18 cellular contexts compared by ENCODE assay signal in genomic region chr5:88190106-88190834, GRCh38.
A peak's percentile ranks its signal among the peaks of the same experiment; 100 is the strongest.
DNase-seq lines count a peak whose midpoint lies in the region; FAIRE-seq and TF ChIP-seq lines count a peak whose summit lies in the region.
"Had no signal": no experiment of that assay in that cellular context is flagged by ENCODE, and none has a peak within 500 bp of the region (broad histone marks: within the 10 kb centered on the region; RNA-seq: fewer than 3 reads in every experiment).

No MANE protein-coding gene starts in this region.

- intact Hi-C loops in activated T-helper 2 cell treated with anti-CD3 and anti-CD28 coated beads, Interferon-gamma antibody, Interleukin-2, Interleukin-4, amounts not matched to agents 10 μg/mL and 5 μg/mL and 100 μg/mL, durations not matched to agents 14 hours and 24 hours and 36 hours (cut with micrococcal nuclease): no loop called here

- H3K36me3 ChIP-seq in H1 (ENCODE audit: control insufficient read depth in 2 of 4, insufficient read depth in 4 of 4, low read length in 3 of 4): peaks cover 0 to 5% (median 1%) of the 10 kb centered on the region in 4 experiments; a peak in 3 of 8 replicates

- no peak for TF ChIP-seq POLR2A in H1 (IDR thresholded peaks at IDR 0.05; ENCODE audit: control extremely low read depth in 1 of 2, low read depth in 2 of 2, low read length in 2 of 2)

- TF ChIP-seq RAD21 in H1 (IDR thresholded peaks at IDR 0.05 in 1 of 2, conservative IDR thresholded peaks at IDR 0.05 in 1 of 2; ENCODE audit: low read depth in 2 of 2, low read length in 2 of 2): peak; percentile 68 to 73

- DNase-seq in SIG-M5 treated with dmso at 0.1 percent for 504 hours (lab: John Stamatoyannopoulos, UW; ENCODE audit: unreplicated experiment) (peak; percentile 22), SIG-M5 (lab: John Stamatoyannopoulos, UW) (no peak), NCI-H69 (lab: John Stamatoyannopoulos, UW) (peak; percentile 26), H1 (ENCODE audit: low read depth in 1 of 2, low spot score in 2 of 2) (peak in 1 of 2 experiments; percentile 25), putamen (ENCODE audit: low spot score) (peak; percentile 46), kidney glomerular epithelial cell (lab: John Stamatoyannopoulos, UW) (no peak), NCI-H1930 (lab: John Stamatoyannopoulos, UW) (no peak)
- no peak for DNase-seq in activated T-helper 2 cell treated with anti-CD3 and anti-CD28 coated beads, Interferon-gamma antibody, Interleukin-2, Interleukin-4, amounts not matched to agents 10 μg/mL and 5 μg/mL and 100 μg/mL, durations not matched to agents 14 hours and 24 hours and 36 hours (ENCODE audit: low spot score)
- DNase-seq: activated gamma-delta T cell treated with Interleukin-2 at 50 U/mL for 16 hours, DMS79, IMR-90, NCI-H2081 treated with DMSO at 0.1 percent for 48 hours, Peyer's patch, T-helper 17 cell, transverse colon had no signal

- no peaks in the 10 kb centered on the region for H3K27me3 Mint-ChIP-seq in activated T-helper 2 cell treated with anti-CD3 and anti-CD28 coated beads, Interferon-gamma antibody, Interleukin-2, Interleukin-4, amounts not matched to agents 10 μg/mL and 5 μg/mL and 100 μg/mL, durations not matched to agents 14 hours and 24 hours and 36 hours (ENCODE audit: low read depth)
- H3K27me3 Mint-ChIP-seq: dendritic cell treated with granulocyte-macrophage colony-stimulating factor and Interleukin-4, amounts not matched to agents 40 ng/mL and 50 ng/mL, for 4 days; T-helper 17 cell had no signal

- no peak overlapping the region for H3K27ac ChIP-seq in H1 (ENCODE audit: low read depth, low read length)
- H3K27ac ChIP-seq: gastroesophageal sphincter, Peyer's patch, transverse colon had no signal

- no peaks in the 10 kb centered on the region for H3K23me2 ChIP-seq in H1 (ENCODE audit: low read depth, low read length)

- no peak overlapping the region for H4K8ac ChIP-seq in H1 (ENCODE audit: extremely low read depth, insufficient read depth, low read length)

- no peak for TF ChIP-seq EP300 in H1 (IDR thresholded peaks at IDR 0.05; ENCODE audit: borderline replicate concordance in 1 of 2, low read depth in 2 of 2, low read length in 2 of 2)

- no peak overlapping the region for H3K23ac ChIP-seq in H1 (ENCODE audit: insufficient read length)

- no peak overlapping the region for H2BK12ac ChIP-seq in H1 (ENCODE audit: low read depth, low read length)

- H3K4ac ChIP-seq in H1 (replicated peaks; ENCODE audit: insufficient read length, low read depth, low read length): no peak overlapping the region

- H2AFZ ChIP-seq in H1 (ENCODE audit: low read length): no peak overlapping the region

- H3K36me3 Mint-ChIP-seq in activated T-helper 2 cell treated with anti-CD3 and anti-CD28 coated beads, Interferon-gamma antibody, Interleukin-2, Interleukin-4, amounts not matched to agents 10 μg/mL and 5 μg/mL and 100 μg/mL, durations not matched to agents 14 hours and 24 hours and 36 hours (ENCODE audit: low read depth): peaks cover 70% of the 10 kb centered on the region

- no peak overlapping the region for H3K18ac ChIP-seq in H1 (ENCODE audit: extremely low read depth, low read length)

- H3K4me3 ChIP-seq in H1 (ENCODE audit: extremely low read depth in 1 of 4, insufficient read depth in 2 of 4, low read depth in 3 of 4, low read length in 4 of 4): no peak overlapping the region
- H3K4me3 ChIP-seq: gastroesophageal sphincter, Peyer's patch, transverse colon had no signal

- H3K79me2 ChIP-seq in H1 (ENCODE audit: control insufficient read depth in 1 of 2, insufficient read depth in 2 of 2, low read length in 2 of 2): no peaks in the 10 kb centered on the region

- no peak overlapping the region for H2AK5ac ChIP-seq in H1 (ENCODE audit: low read depth, low read length)

- no peak overlapping the region for H2BK120ac ChIP-seq in H1 (replicated peaks; ENCODE audit: low read depth, low read length)

- CTCF ChIA-PET in H1 (lab: Charles Lee; ENCODE audit: partially characterized antibody): interaction anchor here (0.6 to 3.6 kb wide), 20 partner anchors 10 to 502 kb away, joined by 3 to 11 read pairs (median 3); no protein-coding TSS in a partner anchor

- H3K9ac ChIP-seq in H1 (replicated peaks in 1 of 4; ENCODE audit: extremely low read depth in 1 of 4, low read depth in 3 of 4, low read length in 3 of 4): no peak overlapping the region

- no peak overlapping the region for H2BK15ac ChIP-seq in H1 (ENCODE audit: low read length)

- peak; percentile 13 for FAIRE-seq in H1 (lab: Jason Lieb, UNC)

- no peaks in the 10 kb centered on the region for H3K4me1 Mint-ChIP-seq in activated T-helper 2 cell treated with anti-CD3 and anti-CD28 coated beads, Interferon-gamma antibody, Interleukin-2, Interleukin-4, amounts not matched to agents 10 μg/mL and 5 μg/mL and 100 μg/mL, durations not matched to agents 14 hours and 24 hours and 36 hours (ENCODE audit: low read depth)
- H3K4me1 Mint-ChIP-seq: neural crest cell, T-helper 17 cell had no signal

- H3K14ac ChIP-seq in H1 (ENCODE audit: insufficient read length): no peak overlapping the region

- H4K20me1 ChIP-seq in H1 (replicated peaks in 1 of 2; ENCODE audit: control insufficient read depth in 1 of 2, insufficient read depth in 2 of 2, low read length in 2 of 2): no peaks in the 10 kb centered on the region

- peaks cover 39% of the 10 kb centered on the region for H3K9me3 Mint-ChIP-seq in activated T-helper 2 cell treated with anti-CD3 and anti-CD28 coated beads, Interferon-gamma antibody, Interleukin-2, Interleukin-4, amounts not matched to agents 10 μg/mL and 5 μg/mL and 100 μg/mL, durations not matched to agents 14 hours and 24 hours and 36 hours

- no peak overlapping the region for H3K4me3 Mint-ChIP-seq in activated T-helper 2 cell treated with anti-CD3 and anti-CD28 coated beads, Interferon-gamma antibody, Interleukin-2, Interleukin-4, amounts not matched to agents 10 μg/mL and 5 μg/mL and 100 μg/mL, durations not matched to agents 14 hours and 24 hours and 36 hours (ENCODE audit: low read depth)
- H3K4me3 Mint-ChIP-seq: dendritic cell treated with granulocyte-macrophage colony-stimulating factor and Interleukin-4, amounts not matched to agents 40 ng/mL and 50 ng/mL, for 4 days; neural crest cell; T-helper 17 cell had no signal

- H3K27me3 ChIP-seq in H1 (replicated peaks in 1 of 4; ENCODE audit: control insufficient read depth in 3 of 4, extremely low read depth in 1 of 4, insufficient read depth in 3 of 4, low read length in 3 of 4): no peaks in the 10 kb centered on the region
- H3K27me3 ChIP-seq: gastroesophageal sphincter, Peyer's patch, transverse colon had no signal

- H3K4me1 ChIP-seq in H1 (replicated peaks in 1 of 4; ENCODE audit: control insufficient read depth in 3 of 4, insufficient read depth in 4 of 4, low read length in 3 of 4): peaks cover 0 to 2% (median 0%) of the 10 kb centered on the region in 4 experiments; a peak in 1 of 7 replicates
- H3K4me1 ChIP-seq: gastroesophageal sphincter, Peyer's patch, transverse colon had no signal

- no peak overlapping the region for H2BK20ac ChIP-seq in H1 (ENCODE audit: low read length)

- no peak overlapping the region for H2BK5ac ChIP-seq in H1 (ENCODE audit: low read depth, low read length)

- POLR2A ChIA-PET in H1 (lab: Charles Lee; ENCODE audit: partially characterized antibody): interaction anchor here (0.9 to 1.8 kb wide), 2 partner anchors 12 to 14 kb away, joined by 3 to 5 read pairs; no protein-coding TSS in a partner anchor

- H3K79me1 ChIP-seq in H1 (ENCODE audit: low read depth, low read length): no peaks in the 10 kb centered on the region

- peaks cover 5 to 12% of the 10 kb centered on the region in 2 experiments; a peak in 3 of 4 replicates for H3K9me3 ChIP-seq in H1 (ENCODE audit: insufficient read depth in 2 of 2, low read depth in 1 of 2, low read length in 1 of 2)

- no peak overlapping the region for H4K5ac ChIP-seq in H1 (ENCODE audit: insufficient read length, low read depth, low read length)

- H3K27ac Mint-ChIP-seq in activated T-helper 2 cell treated with anti-CD3 and anti-CD28 coated beads, Interferon-gamma antibody, Interleukin-2, Interleukin-4, amounts not matched to agents 10 μg/mL and 5 μg/mL and 100 μg/mL, durations not matched to agents 14 hours and 24 hours and 36 hours: no peak overlapping the region
- H3K27ac Mint-ChIP-seq: dendritic cell treated with granulocyte-macrophage colony-stimulating factor and Interleukin-4, amounts not matched to agents 40 ng/mL and 50 ng/mL, for 4 days; T-helper 17 cell had no signal

- WGBS in H1 (ENCODE audit: extremely low coverage in 1 of 2, insufficient coverage in 1 of 2, insufficient read length in 1 of 2, insufficient replicate concordance in 2 of 2, low coverage in 1 of 2, low lambda C conversion rate in 2 of 2, missing lambda C conversion rate in 1 of 2), 2 experiments: 89% methylated on average over 9 of the region's 9 CpGs; no CpG with 5 or more reads in 1 of the 2 experiments

- TF ChIP-seq CTCF in H1 (IDR thresholded peaks at IDR 0.05; ENCODE audit: control extremely low read depth in 1 of 3, insufficient read depth in 1 of 3, low read depth in 1 of 3, low read length in 3 of 3): peak in 2 of 3 experiments; percentile 42 to 50; a peak in 3 of 4 replicates

- H4K91ac ChIP-seq in H1 (replicated peaks; ENCODE audit: insufficient read length, low read length): no peak overlapping the region

- H3K4me2 ChIP-seq in H1 (ENCODE audit: insufficient read depth in 1 of 2, low read depth in 2 of 2, low read length in 2 of 2): no peak overlapping the region

- no peak overlapping the region for H3K56ac ChIP-seq in H1 (replicated peaks; ENCODE audit: insufficient read length, low read depth, low read length)

TF ChIP-seq in H1, 55 proteins besides CTCF, POLR2A, EP300 and RAD21 (continues in another document):
- TF ChIP-seq CEBPB (IDR thresholded peaks at IDR 0.05; ENCODE audit: low read depth, low read length) (no peak), YY1 (IDR thresholded peaks at IDR 0.05; ENCODE audit: low read depth, low read length) (no peak), ASH2L (IDR thresholded peaks at IDR 0.05; ENCODE audit: low read length) (no peak), KDM5A (IDR thresholded peaks at IDR 0.05; ENCODE audit: low read length) (no peak), E2F6 (IDR thresholded peaks at IDR 0.05) (no peak), SP4 (IDR thresholded peaks at IDR 0.05; ENCODE audit: low read length) (no peak), SP2 (IDR thresholded peaks at IDR 0.05; ENCODE audit: low read length) (no peak)

Comparison
In these comparisons a context has a peak if more than half of its experiments do, and no peak if none do; other contexts are left out.
1. DNase-seq: peak in SIG-M5 treated with dmso at 0.1 percent for 504 hours (single experiment), NCI-H69 (single experiment) and putamen (single experiment); none in SIG-M5 (single experiment), activated T-helper 2 cell treated with anti-CD3 and anti-CD28 coated beads, Interferon-gamma antibody, Interleukin-2, Interleukin-4, amounts not matched to agents 10 μg/mL and 5 μg/mL and 100 μg/mL, durations not matched to agents 14 hours and 24 hours and 36 hours (single experiment), kidney glomerular epithelial cell (single experiment) and NCI-H1930 (0 of 2).